Comparison of ENCODE assay signal across 30 cellular contexts in genomic region chr4:75527482-75527881, GRCh38. TPM values are rescaled to one million over a fixed set of nuclear protein-coding genes. Genes with fewer than 3 reads are reported as not detected.
"Had no signal": no experiment of that assay in that cellular context is flagged by ENCODE, and none has a peak within 500 bp of the region (broad histone marks: within the 10 kb centered on the region; RNA-seq: fewer than 3 reads in every experiment).

No MANE protein-coding gene starts in this region.

- H3K27me3 Mint-ChIP-seq: dendritic cell treated with granulocyte-macrophage colony-stimulating factor and Interleukin-4, amounts not matched to agents 40 ng/mL and 50 ng/mL, for 4 days; effector memory CD8-positive, alpha-beta T cell; naive B cell; naive thymus-derived CD8-positive, alpha-beta T cell had no signal

- H3K4me1 ChIP-seq: esophagus squamous epithelium, gastrocnemius medialis, left lung, lower lobe of right lung had no signal

- ATAC-seq: effector memory CD8-positive, alpha-beta T cell; esophagus mucosa; gastrocnemius medialis; heart right ventricle; left cardiac atrium; left lung; left ventricle myocardium superior; lower lobe of right lung; mucosa of descending colon; naive thymus-derived CD8-positive, alpha-beta T cell had no signal

- H3K27ac Mint-ChIP-seq: dendritic cell treated with granulocyte-macrophage colony-stimulating factor and Interleukin-4, amounts not matched to agents 40 ng/mL and 50 ng/mL, for 4 days; effector memory CD8-positive, alpha-beta T cell; endodermal cell; mesothelial cell of epicardium; naive B cell; naive thymus-derived CD8-positive, alpha-beta T cell had no signal

- H3K27ac ChIP-seq: epithelial cell of prostate, esophagus squamous epithelium, gastrocnemius medialis, heart right ventricle, left lung, lower lobe of right lung had no signal

- H3K9me3 ChIP-seq: gastrocnemius medialis had no signal

- DNase-seq: cortex of kidney; effector CD8-positive, alpha-beta T cell; effector memory CD8-positive, alpha-beta T cell; endodermal cell; erythroblast; esophagus squamous epithelium; foreskin fibroblast; foreskin melanocyte; gastrocnemius medialis; glutamatergic neuron; head of caudate nucleus; heart right ventricle; hippocampal formation; left cardiac atrium; left lung; left ventricle myocardium superior; lower lobe of right lung; mesenchymal stem cell; mucosa of descending colon; naive B cell; naive thymus-derived CD8-positive, alpha-beta T cell had no signal

- H3K4me3 Mint-ChIP-seq: dendritic cell treated with granulocyte-macrophage colony-stimulating factor and Interleukin-4, amounts not matched to agents 40 ng/mL and 50 ng/mL, for 4 days; effector memory CD8-positive, alpha-beta T cell; endodermal cell; mesothelial cell of epicardium; naive B cell; naive thymus-derived CD8-positive, alpha-beta T cell had no signal

- H3K4me3 ChIP-seq: esophagus squamous epithelium, gastrocnemius medialis, heart right ventricle, left lung, lower lobe of right lung, mucosa of descending colon had no signal

- H3K4me1 Mint-ChIP-seq: endodermal cell had no signal

RNA-seq across cellular contexts. Expression of gene ODAPH, which starts 28.4 kb away (rescaled TPM):
- total RNA-seq: dermis microvascular lymphatic vessel endothelial cell; endodermal cell; gastrocnemius medialis; glomerular endothelial cell; heart right ventricle; left cardiac atrium; left lung; left ventricle myocardium superior; lower leg skin; lower lobe of right lung; lung microvascular endothelial cell; mesenteric fat pad; mucosa of descending colon; naive thymus-derived CD8-positive, alpha-beta T cell had no signal
